ENCODE assay signal across 12 cellular contexts in the genomic region with DNA sequence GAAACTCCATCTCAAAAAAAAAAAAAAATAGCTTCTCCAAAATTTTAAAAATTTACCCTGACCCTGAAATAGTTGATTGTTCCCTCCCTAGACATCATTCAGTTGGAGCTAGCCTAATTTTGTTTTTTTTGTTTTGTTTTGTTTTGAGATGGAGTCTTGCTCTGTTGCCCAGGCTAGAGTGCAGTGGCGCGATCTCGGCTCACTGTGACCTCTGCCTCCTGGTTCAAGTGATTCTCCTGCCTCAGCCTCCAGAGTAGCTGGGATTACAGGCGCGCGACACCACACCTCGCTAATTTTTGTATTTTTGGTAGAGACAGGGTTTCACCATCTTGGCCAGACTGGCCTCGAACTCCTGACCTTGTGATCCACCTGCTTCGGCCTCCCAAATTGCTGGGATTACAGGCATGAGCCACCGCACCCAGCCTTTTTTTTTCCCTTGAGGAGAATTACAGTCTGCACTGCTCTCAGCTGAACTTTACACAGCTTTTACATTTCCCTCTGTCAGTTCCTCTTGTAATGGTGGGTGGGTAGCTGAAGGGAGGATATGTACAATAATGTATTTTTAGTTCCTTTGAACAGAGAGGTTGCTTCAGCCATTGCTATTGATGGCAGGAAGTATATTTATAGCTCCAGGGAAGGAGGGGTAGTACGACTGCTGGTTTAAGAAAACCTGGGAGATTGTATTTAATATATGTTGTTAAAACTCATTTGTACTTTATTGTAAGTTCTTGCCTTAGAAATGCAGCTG. TPM values are rescaled to one million over a fixed set of nuclear protein-coding genes. Genes with fewer than 3 reads are reported as not detected.
DNase-seq lines count a peak whose midpoint lies in the region; ATAC-seq and TF ChIP-seq lines count a peak whose summit lies in the region.
"Had no signal": no experiment of that assay in that cellular context is flagged by ENCODE, and none has a peak within 500 bp of the region (broad histone marks: within the 10 kb centered on the region; RNA-seq: fewer than 3 reads in every experiment).

No MANE protein-coding gene starts in this region.

- in situ Hi-C loops in KBM-7 (cut with MboI; ENCODE audit: low pct_unique_long_range_greater_than_20kb, low sequenced_read_pairs) = no loop called here

- H3K9me3 Mint-ChIP-seq in activated CD4-positive, alpha-beta T cell treated with anti-CD3 and anti-CD28 coated beads, Interleukin-2, amount 10 ng/mL, durations not matched to agents 7 days and 5 days = no peaks in the 10 kb centered on the region
- H3K9me3 Mint-ChIP-seq in WTC11 = peaks cover 21% of the 10 kb centered on the region
- H3K9me3 Mint-ChIP-seq in naive thymus-derived CD8-positive, alpha-beta T cell = no peaks in the 10 kb centered on the region

- H3K4me1 Mint-ChIP-seq in activated CD4-positive, alpha-beta T cell treated with anti-CD3 and anti-CD28 coated beads, Interleukin-2, amount 10 ng/mL, durations not matched to agents 7 days and 5 days = peaks cover 29% of the 10 kb centered on the region
- H3K4me1 Mint-ChIP-seq in WTC11 = no peaks in the 10 kb centered on the region
- H3K4me1 Mint-ChIP-seq in naive thymus-derived CD8-positive, alpha-beta T cell = peaks cover 23 to 65% (median 53%) of the 10 kb centered on the region in 4 donors

- peaks cover 24% of the 10 kb centered on the region for H3K36me3 Mint-ChIP-seq in activated CD4-positive, alpha-beta T cell treated with anti-CD3 and anti-CD28 coated beads, Interleukin-2, amount 10 ng/mL, durations not matched to agents 7 days and 5 days (ENCODE audit: low read depth)
- H3K36me3 Mint-ChIP-seq in WTC11 = peaks cover 30% of the 10 kb centered on the region
- H3K36me3 Mint-ChIP-seq in naive thymus-derived CD8-positive, alpha-beta T cell = peaks cover 0 to 12% (median 4%) of the 10 kb centered on the region in 3 donors

- H3K27me3 Mint-ChIP-seq in activated CD4-positive, alpha-beta T cell treated with anti-CD3 and anti-CD28 coated beads, Interleukin-2, amount 10 ng/mL, durations not matched to agents 7 days and 5 days = no peaks in the 10 kb centered on the region
- H3K27me3 Mint-ChIP-seq in WTC11 (ENCODE audit: low read depth) = no peaks in the 10 kb centered on the region; the same call in 1 of the 2 replicates
- no peaks in the 10 kb centered on the region for H3K27me3 Mint-ChIP-seq in naive thymus-derived CD8-positive, alpha-beta T cell

- no peak for ATAC-seq in WTC11
- ATAC-seq in naive thymus-derived CD8-positive, alpha-beta T cell = peak; percentile 58 to 85
- no peak for ATAC-seq in GM21515 (IDR thresholded peaks at IDR 0.05; ENCODE audit: unreplicated experiment)
- ATAC-seq in HG03108 (IDR thresholded peaks at IDR 0.05; ENCODE audit: unreplicated experiment) = no peak
- ATAC-seq: A549 had no signal

- CTCF ChIA-PET in activated CD4-positive, alpha-beta T cell treated with anti-CD3 and anti-CD28 coated beads, Interleukin-2, amount 10 ng/mL, durations not matched to agents 7 days and 5 days (lab: Charles Lee) = interaction anchor here (0.6 to 1.5 kb wide), 6 partner anchors 9 to 352 kb away, joined by 3 to 5 read pairs (median 3); no protein-coding TSS in a partner anchor
- CTCF ChIA-PET in WTC11 (lab: Charles Lee) = interaction anchor here (0.6 to 1.0 kb wide), 3 partner anchors 35 to 1792 kb away, joined by 3 read pairs; no protein-coding TSS in a partner anchor

- no peak for TF ChIP-seq CTCF in WTC11 (IDR thresholded peaks at IDR 0.05)

- DNase-seq in activated CD4-positive, alpha-beta T cell treated with anti-CD3 and anti-CD28 coated beads, Interleukin-2, amount 10 ng/mL, durations not matched to agents 7 days and 5 days = no peak
- no peak for DNase-seq in activated CD4-positive, alpha-beta T cell treated with anti-CD3 and anti-CD28 coated beads, Interleukin-2, amount 50 U/mL, for 1 hour
- peak; percentile 82 for DNase-seq in KBM-7
- no peak for DNase-seq in WTC11 (ENCODE audit: low spot score)
- DNase-seq in naive thymus-derived CD8-positive, alpha-beta T cell = peak in 2 of 10 donors; percentile 28
- DNase-seq in NCI-H524 (lab: John Stamatoyannopoulos, UW) = no peak
- DNase-seq: activated CD4-positive, alpha-beta T cell treated with anti-CD3 and anti-CD28 coated beads for 1 hour; NCI-H446; stimulated activated CD4-positive, alpha-beta T cell treated with anti-CD3 and anti-CD28 coated beads, Interleukin-4, amount 100 ng/mL, for 4 hours had no signal

- peak overlapping the region; percentile 82 for H3K27ac Mint-ChIP-seq in activated CD4-positive, alpha-beta T cell treated with anti-CD3 and anti-CD28 coated beads, Interleukin-2, amount 10 ng/mL, durations not matched to agents 7 days and 5 days
- no peak overlapping the region for H3K27ac Mint-ChIP-seq in WTC11
- peak overlapping the region; percentile 5 to 88 (median 72) for H3K27ac Mint-ChIP-seq in naive thymus-derived CD8-positive, alpha-beta T cell

- POLR2A ChIA-PET in activated CD4-positive, alpha-beta T cell treated with anti-CD3 and anti-CD28 coated beads, Interleukin-2, amount 10 ng/mL, durations not matched to agents 7 days and 5 days (lab: Charles Lee) = no interaction called here
- POLR2A ChIA-PET in WTC11 (lab: Charles Lee) = no interaction called here
- POLR2A ChIA-PET in naive thymus-derived CD8-positive, alpha-beta T cell (lab: Charles Lee) = interaction anchor here (1.5 kb wide), 1 partner anchor 34 kb away, joined by 4 read pairs; no protein-coding TSS in a partner anchor

- peak overlapping the region; percentile 21 for H3K4me3 Mint-ChIP-seq in activated CD4-positive, alpha-beta T cell treated with anti-CD3 and anti-CD28 coated beads, Interleukin-2, amount 10 ng/mL, durations not matched to agents 7 days and 5 days
- H3K4me3 Mint-ChIP-seq in WTC11 = no peak overlapping the region
- peak overlapping the region; percentile 36 to 83 (median 66) for H3K4me3 Mint-ChIP-seq in naive thymus-derived CD8-positive, alpha-beta T cell

TF ChIP-seq in WTC11, 78 proteins besides CTCF, POLR2A, EP300 and RAD21:
- TF ChIP-seq ZNF121 (CRISPR knock-in tag; IDR thresholded peaks at IDR 0.05) (peak; percentile 63; the same call in 1 of the 2 replicates), SP1 (CRISPR knock-in tag; conservative IDR thresholded peaks at IDR 0.05) (no peak), HMGA2 (CRISPR knock-in tag; IDR thresholded peaks at IDR 0.05) (no peak), MYBL2 (CRISPR knock-in tag; IDR thresholded peaks at IDR 0.05) (no peak), TEAD1 (CRISPR knock-in tag; IDR thresholded peaks at IDR 0.05) (no peak), TEAD4 (CRISPR knock-in tag; IDR thresholded peaks at IDR 0.05) (no peak)
- TF ChIP-seq, protein P1, sequence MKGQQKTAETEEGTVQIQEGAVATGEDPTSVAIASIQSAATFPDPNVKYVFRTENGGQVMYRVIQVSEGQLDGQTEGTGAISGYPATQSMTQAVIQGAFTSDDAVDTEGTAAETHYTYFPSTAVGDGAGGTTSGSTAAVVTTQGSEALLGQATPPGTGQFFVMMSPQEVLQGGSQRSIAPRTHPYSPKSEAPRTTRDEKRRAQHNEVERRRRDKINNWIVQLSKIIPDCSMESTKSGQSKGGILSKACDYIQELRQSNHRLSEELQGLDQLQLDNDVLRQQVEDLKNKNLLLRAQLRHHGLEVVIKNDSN (CRISPR knock-in tag; IDR thresholded peaks at IDR 0.05) = no peak
- TF ChIP-seq, protein P2, sequence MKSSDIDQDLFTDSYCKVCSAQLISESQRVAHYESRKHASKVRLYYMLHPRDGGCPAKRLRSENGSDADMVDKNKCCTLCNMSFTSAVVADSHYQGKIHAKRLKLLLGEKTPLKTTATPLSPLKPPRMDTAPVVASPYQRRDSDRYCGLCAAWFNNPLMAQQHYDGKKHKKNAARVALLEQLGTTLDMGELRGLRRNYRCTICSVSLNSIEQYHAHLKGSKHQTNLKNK (CRISPR knock-in tag; IDR thresholded peaks at IDR 0.05) = no peak

RNA-seq across cellular contexts. Expression of a gene that starts 27.7 kb away (rescaled TPM):
- 10 to 100 TPM; 66.4 to 83.9 TPM for total RNA-seq in activated CD4-positive, alpha-beta T cell treated with anti-CD3 and anti-CD28 coated beads, Interleukin-2, amount 10 ng/mL, durations not matched to agents 7 days and 5 days
- 43.8 to 48.8 TPM (median 47.2 TPM) in 3 replicates for total RNA-seq in WTC11 (2021)
- total RNA-seq in naive thymus-derived CD8-positive, alpha-beta T cell = 100 to 1,000 TPM in 1 of 2 experiments, 10 to 100 TPM in 1; 90.1 to 106 TPM
- 10 to 100 TPM; 24.6 to 51.4 (median 30.8) TPM for polyA plus RNA-seq in naive thymus-derived CD8-positive, alpha-beta T cell

Comparison
In these comparisons a context has a peak if more than half of its experiments do, and no peak if none do; other contexts are left out.
1. ATAC-seq: peak in naive thymus-derived CD8-positive, alpha-beta T cell (2 of 2); none in WTC11 (single experiment), GM21515 (single experiment) and HG03108 (single experiment).